Comparison of ENCODE assay signal across 8 cellular contexts in genomic region chr10:73810735-73811465, GRCh38. TPM values are rescaled to one million over a fixed set of nuclear protein-coding genes. Genes with fewer than 3 reads are reported as not detected.
DNase-seq lines count a peak whose midpoint lies in the region; ATAC-seq, FAIRE-seq and TF ChIP-seq lines count a peak whose summit lies in the region.

No MANE protein-coding gene starts in this region.

- ATAC-seq in GM23338 (peak; percentile 38), pancreas (peak; percentile 9 to 41 (median 22))

- H2AFZ ChIP-seq in GM23338 = peak overlapping the region; percentile 87

- H3K4me3 ChIP-seq in GM06990 (replicated peaks; ENCODE audit: low read depth, low read length) (peak overlapping the region; percentile 73), GM23338 (peak overlapping the region; percentile 84), fibroblast of pulmonary artery (replicated peaks; ENCODE audit: low read depth, low read length) (peak overlapping the region; percentile 73), pancreas (peak overlapping the region; percentile 78 to 91 (median 89)), urinary bladder (ENCODE audit: low read depth, low read length) (peak overlapping the region; percentile 92)

- H3K9me3 Mint-ChIP-seq in GM23338 = no peaks in the 10 kb centered on the region

- H3K27me3 ChIP-seq in GM06990 (replicated peaks; ENCODE audit: control insufficient read depth, insufficient read depth, low read length) = no peaks in the 10 kb centered on the region
- no peaks in the 10 kb centered on the region for H3K27me3 ChIP-seq in GM23338 (ENCODE audit: insufficient read depth)
- H3K27me3 ChIP-seq in pancreas = no peaks in the 10 kb centered on the region

- 0 out of 2 replicates have a peak, but pooled peaks cover 13% of the 10 kb centered on the region for H3F3A ChIP-seq in GM23338 (replicated peaks; ENCODE audit: low read depth)

- H3K9me3 ChIP-seq in pancreas = no peaks in the 10 kb centered on the region

- peaks cover 13% of the 10 kb centered on the region for H3K4me1 Mint-ChIP-seq in GM23338

- H3K36me3 ChIP-seq in GM06990 (ENCODE audit: control insufficient read depth, insufficient read depth, low read length) (peaks cover 25% of the 10 kb centered on the region), GM23338 (ENCODE audit: insufficient read depth) (peaks cover 3% of the 10 kb centered on the region; the same call in 1 of the 2 replicates), pancreas (peaks cover 0 to 4% (median under 1%) of the 10 kb centered on the region in 3 donors), urinary bladder (ENCODE audit: insufficient read depth) (no peaks in the 10 kb centered on the region)

- H3K9me2 ChIP-seq in GM23338 (ENCODE audit: insufficient read depth) = no peaks in the 10 kb centered on the region

- H4K20me1 ChIP-seq in GM23338 (replicated peaks; ENCODE audit: insufficient read depth) = peaks cover 14% of the 10 kb centered on the region

- H3K4me1 ChIP-seq in GM23338 (ENCODE audit: insufficient read depth) (peaks cover 7% of the 10 kb centered on the region), pancreas (peaks cover 0 to 11% (median 0%) of the 10 kb centered on the region in 3 donors), urinary bladder (ENCODE audit: insufficient read depth) (no peaks in the 10 kb centered on the region)

- no peak for FAIRE-seq in pancreas (lab: Jason Lieb, UNC)

- H3K36me3 Mint-ChIP-seq in GM23338 (ENCODE audit: low read depth) = peaks cover 38% of the 10 kb centered on the region

- DNase-seq in GM06990 (ENCODE audit: extremely low read depth, insufficient read length) (peak; percentile 71), GM23338 (ENCODE audit: low spot score) (peak; percentile 66), M059J (ENCODE audit: low read depth) (peak; percentile 22), fibroblast of pulmonary artery (ENCODE audit: low read depth) (peak; percentile 33), pancreas (peak in 4 of 6 donors; percentile 46 to 86 (median 68)), NCI-H1105 treated with DMSO at 0.1 percent for 48 hours (lab: John Stamatoyannopoulos, UW) (no peak)
- DNase-seq in activated T-cell treated with anti-CD3 and anti-CD28 coated beads, Interleukin-2, amount 50 U/mL, for 48 hours = peak; percentile 70 to 74

- no peak overlapping the region for H3K27ac Mint-ChIP-seq in GM23338

- 0 to 1% methylated on average over 54 to 63 of the region's 63 CpGs for WGBS in pancreas, 2 donors
- under 1% methylated on average over 63 of the region's 63 CpGs for WGBS in urinary bladder

- TF ChIP-seq CTCF in GM06990 (IDR thresholded peaks at IDR 0.05; ENCODE audit: insufficient read depth, low read length, poor library complexity, severe bottlenecking) (no peak), GM23338 (conservative IDR thresholded peaks at IDR 0.05; ENCODE audit: low read depth in 2 of 2) (no peak), fibroblast of pulmonary artery (IDR thresholded peaks at IDR 0.05; ENCODE audit: low read length, missing control alignments) (no peak), pancreas (IDR thresholded peaks at IDR 0.05) (no peak)

- H3K4me2 ChIP-seq in GM23338 = peak overlapping the region; percentile 84

- no peaks in the 10 kb centered on the region for H3K79me2 ChIP-seq in GM23338 (replicated peaks; ENCODE audit: insufficient read depth)

- intact Hi-C loops in pancreas (cut with DNase I) = no loop called here

- H3K4me3 Mint-ChIP-seq in GM23338 = peak overlapping the region; percentile 79

- H3K27ac ChIP-seq in GM23338 (ENCODE audit: low read depth) = no peak overlapping the region
- peak overlapping the region; percentile 69 to 89 (median 84) for H3K27ac ChIP-seq in pancreas
- peak overlapping the region; percentile 91 for H3K27ac ChIP-seq in urinary bladder (ENCODE audit: low read depth)

- H3K27me3 Mint-ChIP-seq in GM23338 (ENCODE audit: insufficient read depth, low read depth, poor library complexity) = peaks cover 18% of the 10 kb centered on the region

TF ChIP-seq in GM23338, 12 proteins besides CTCF, POLR2A, EP300 and RAD21 (continues in another document):
- TF ChIP-seq ZNF462 (CRISPR knock-in tag; IDR thresholded peaks at IDR 0.05) = no peak
- TF ChIP-seq ZNF331 (CRISPR knock-in tag; IDR thresholded peaks at IDR 0.05; ENCODE audit: low read depth) = no peak
- TF ChIP-seq CREB1 (CRISPR knock-in tag; IDR thresholded peaks at IDR 0.05; ENCODE audit: low read depth) = no peak
- no peak for TF ChIP-seq POLR2AphosphoS5 (IDR thresholded peaks at IDR 0.05; ENCODE audit: low read depth)

RNA-seq across cellular contexts. Expression of gene NDST2, which starts 0.5 kb away (rescaled TPM):
- total RNA-seq in GM23338 (2014; rRNA removed; shearing (Covaris generic)) = 15.3 and 21.1 TPM in 2 replicates
- polyA plus RNA-seq in GM23338 (2016; fragmentation: Nextera tagmentation; extraction: Ambion mirVana) (7.4 and 9.4 TPM in 2 replicates), pancreas (10 to 100 TPM; 12.6 to 17.7 TPM), urinary bladder (19.3 TPM)
- total RNA-seq in M059J (2014; rRNA removed; shearing (Covaris generic)) = 2.9 and 9.5 TPM in 2 replicates
- total RNA-seq in pancreas (10 to 100 TPM in 3 of 6 donors, 1 to 10 TPM in 3; 7.8 to 20.5 (median 10.2) TPM), urinary bladder (14.2 TPM)

RNA-seq across cellular contexts. Expression of gene ZSWIM8, which starts 25.5 kb away (rescaled TPM):
- total RNA-seq in GM23338 (2014; rRNA removed; shearing (Covaris generic)) = 30.4 and 40.5 TPM in 2 replicates
- polyA plus RNA-seq in GM23338 (2016; fragmentation: Nextera tagmentation; extraction: Ambion mirVana) (20.0 and 20.5 TPM in 2 replicates), pancreas (100 to 1,000 TPM; 160 to 187 TPM), urinary bladder (110 TPM)
- 24.8 and 30.4 TPM in 2 replicates for total RNA-seq in M059J (2014; rRNA removed; shearing (Covaris generic))
- total RNA-seq in pancreas (10 to 100 TPM; 20.7 to 73.3 (median 38.0) TPM), urinary bladder (38.8 TPM)

RNA-seq across cellular contexts. Expression of gene CHCHD1, which starts 29.1 kb away (rescaled TPM):
- total RNA-seq in GM23338 (2014; rRNA removed; shearing (Covaris generic)) = 40.6 and 41.1 TPM in 2 replicates
- 187 and 196 TPM in 2 replicates for polyA plus RNA-seq in GM23338 (2016; fragmentation: Nextera tagmentation; extraction: Ambion mirVana)
- total RNA-seq in M059J (2014; rRNA removed; shearing (Covaris generic)) = 62.3 and 79.6 TPM in 2 replicates
- 1 to 10 TPM; 4.4 to 9.6 (median 7.3) TPM for total RNA-seq in pancreas
- 10 to 100 TPM; 26.3 to 31.7 TPM for polyA plus RNA-seq in pancreas
- 17.0 TPM for total RNA-seq in urinary bladder
- 46.9 TPM for polyA plus RNA-seq in urinary bladder
